Comparison of ENCODE assay signal across 20 cellular contexts in genomic region chr3:48070030-48070429, GRCh38.
"Had no signal": no experiment of that assay in that cellular context is flagged by ENCODE, and none has a peak within 500 bp of the region (broad histone marks: within the 10 kb centered on the region; RNA-seq: fewer than 3 reads in every experiment).

No MANE protein-coding gene starts in this region.

- H3K4me3 Mint-ChIP-seq: activated B cell treated with CpG ODN at 0.5 μM for 24 hours; activated CD8-positive, alpha-beta T cell treated with anti-CD3 and anti-CD28 coated beads, Interleukin-2, amount 10 ng/mL, durations not matched to agents 7 days and 5 days; activated naive CD4-positive, alpha-beta T cell treated with anti-CD3 and anti-CD28 coated beads, Interleukin-2, amount 50 U/mL, for 24 hours; natural killer cell; stimulated activated naive CD8-positive, alpha-beta T cell treated with anti-CD3 and anti-CD28 coated beads, Interleukin-15, Interleukin-2, amounts not matched to agents 100 ng/mL and 50 ng/mL, for 24 hours had no signal

- H3K27ac ChIP-seq: lower lobe of right lung, neutrophil, uterus had no signal

- H3K4me1 ChIP-seq: lower lobe of right lung had no signal

- H3K9me3 ChIP-seq: ascending aorta, lower lobe of right lung, neutrophil, tibial nerve, uterus had no signal

- H3K27ac Mint-ChIP-seq: activated B cell treated with CpG ODN at 0.5 μM for 24 hours; activated CD8-positive, alpha-beta T cell treated with anti-CD3 and anti-CD28 coated beads, Interleukin-2, amount 10 ng/mL, durations not matched to agents 7 days and 5 days; activated naive CD4-positive, alpha-beta T cell treated with anti-CD3 and anti-CD28 coated beads, Interleukin-2, amount 50 U/mL, for 24 hours; natural killer cell; stimulated activated naive CD8-positive, alpha-beta T cell treated with anti-CD3 and anti-CD28 coated beads, Interleukin-15, Interleukin-2, amounts not matched to agents 100 ng/mL and 50 ng/mL, for 24 hours had no signal

- H3K27me3 ChIP-seq: ascending aorta, neutrophil, tibial nerve, uterus had no signal

- H3K4me3 ChIP-seq: ascending aorta, lower lobe of right lung, tibial nerve, uterus had no signal

- FAIRE-seq: bronchial epithelial cell, endothelial cell of umbilical vein had no signal

- H3K36me3 ChIP-seq: ascending aorta, neutrophil, uterus had no signal

- DNase-seq: activated B cell treated with CpG ODN at 0.5 μM for 24 hours; activated CD4-positive, alpha-beta T cell treated with anti-CD3 and anti-CD28 coated beads for 4 hours; activated CD8-positive, alpha-beta memory T cell treated with anti-CD3 and anti-CD28 coated beads, Interleukin-2, amount 50 U/mL, for 48 hours; activated CD8-positive, alpha-beta T cell treated with anti-CD3 and anti-CD28 coated beads, Interleukin-2, amount 10 ng/mL, durations not matched to agents 7 days and 5 days; activated gamma-delta T cell; activated T-cell treated with anti-CD3 and anti-CD28 coated beads, Interleukin-2, amount 50 U/mL, for 48 hours; dermis blood vessel endothelial cell; effector memory CD4-positive, alpha-beta T cell; lower lobe of right lung; natural killer cell; retina; stimulated activated CD4-positive, alpha-beta T cell treated with anti-CD3 and anti-CD28 coated beads, Interleukin-2, amount 100 ng/mL, for 24 hours; uterus had no signal

- H3K27me3 Mint-ChIP-seq: activated B cell treated with CpG ODN at 0.5 μM for 24 hours; activated naive CD4-positive, alpha-beta T cell treated with anti-CD3 and anti-CD28 coated beads, Interleukin-2, amount 50 U/mL, for 24 hours; stimulated activated naive CD8-positive, alpha-beta T cell treated with anti-CD3 and anti-CD28 coated beads, Interleukin-15, Interleukin-2, amounts not matched to agents 100 ng/mL and 50 ng/mL, for 24 hours had no signal

- H3K9me3 Mint-ChIP-seq: activated B cell treated with CpG ODN at 0.5 μM for 24 hours; activated naive CD4-positive, alpha-beta T cell treated with anti-CD3 and anti-CD28 coated beads, Interleukin-2, amount 50 U/mL, for 24 hours; natural killer cell; stimulated activated naive CD8-positive, alpha-beta T cell treated with anti-CD3 and anti-CD28 coated beads, Interleukin-15, Interleukin-2, amounts not matched to agents 100 ng/mL and 50 ng/mL, for 24 hours had no signal

- ATAC-seq: activated CD8-positive, alpha-beta T cell treated with anti-CD3 and anti-CD28 coated beads, Interleukin-2, amount 10 ng/mL, durations not matched to agents 7 days and 5 days; lower lobe of right lung; natural killer cell had no signal

- H3K36me3 Mint-ChIP-seq: natural killer cell had no signal
